ENCODE assay signal across 28 cellular contexts in the genomic region with DNA sequence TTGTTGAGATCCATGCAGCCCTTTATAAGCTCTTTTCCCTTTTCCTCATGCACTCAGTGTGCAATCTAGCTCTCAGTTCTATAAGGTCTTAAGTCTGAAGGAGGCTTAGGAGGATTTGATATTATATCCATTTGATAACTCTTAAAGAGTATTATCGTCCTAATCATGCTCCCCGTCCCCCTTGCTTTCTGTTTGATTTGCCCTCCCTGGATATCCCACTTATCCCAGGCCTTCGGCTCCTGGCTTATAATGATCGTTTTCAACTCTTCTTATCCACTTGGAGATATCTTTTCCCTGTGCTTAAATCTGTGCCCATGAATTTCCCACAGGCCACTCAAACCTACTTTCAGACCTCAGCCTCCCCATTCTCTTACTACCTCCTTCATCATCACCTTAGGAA.
"Had no signal": no experiment of that assay in that cellular context is flagged by ENCODE, and none has a peak within 500 bp of the region (broad histone marks: within the 10 kb centered on the region; RNA-seq: fewer than 3 reads in every experiment).

No MANE protein-coding gene starts in this region.

- ATAC-seq: activated T-cell treated with anti-CD3 and anti-CD28 coated beads, Interleukin-2, amount 50 U/mL, for 72 hours; esophagus mucosa had no signal

- H3K27me3 ChIP-seq: brain microvascular endothelial cell, dorsolateral prefrontal cortex had no signal

- H3K27ac Mint-ChIP-seq: activated CD4-positive, alpha-beta memory T cell treated with anti-CD3 and anti-CD28 coated beads, Interleukin-2, amount 10 ng/mL, durations not matched to agents 7 days and 5 days; activated CD4-positive, alpha-beta T cell treated with anti-CD3 and anti-CD28 coated beads, Interleukin-2, amount 10 ng/mL, durations not matched to agents 7 days and 5 days; activated naive CD8-positive, alpha-beta T cell; activated T-cell treated with anti-CD3 and anti-CD28 coated beads, Interleukin-2, amount 50 U/mL, for 24 hours; activated T-cell treated with anti-CD3 and anti-CD28 coated beads, Interleukin-2, amount 50 U/mL, for 72 hours; dendritic cell treated with granulocyte-macrophage colony-stimulating factor and Interleukin-4, amounts not matched to agents 40 ng/mL and 50 ng/mL, for 4 days; endodermal cell had no signal

- H3K36me3 Mint-ChIP-seq: activated naive CD8-positive, alpha-beta T cell had no signal

- H3K4me3 Mint-ChIP-seq: activated CD4-positive, alpha-beta memory T cell treated with anti-CD3 and anti-CD28 coated beads, Interleukin-2, amount 10 ng/mL, durations not matched to agents 7 days and 5 days; activated CD4-positive, alpha-beta T cell treated with anti-CD3 and anti-CD28 coated beads, Interleukin-2, amount 10 ng/mL, durations not matched to agents 7 days and 5 days; activated naive CD8-positive, alpha-beta T cell; activated T-cell treated with anti-CD3 and anti-CD28 coated beads, Interleukin-2, amount 50 U/mL, for 24 hours; activated T-cell treated with anti-CD3 and anti-CD28 coated beads, Interleukin-2, amount 50 U/mL, for 72 hours; central memory CD8-positive, alpha-beta T cell; dendritic cell treated with granulocyte-macrophage colony-stimulating factor and Interleukin-4, amounts not matched to agents 40 ng/mL and 50 ng/mL, for 4 days; endodermal cell had no signal

- H3K4me1 Mint-ChIP-seq: activated CD4-positive, alpha-beta memory T cell treated with anti-CD3 and anti-CD28 coated beads, Interleukin-2, amount 10 ng/mL, durations not matched to agents 7 days and 5 days; activated CD4-positive, alpha-beta T cell treated with anti-CD3 and anti-CD28 coated beads, Interleukin-2, amount 10 ng/mL, durations not matched to agents 7 days and 5 days; central memory CD8-positive, alpha-beta T cell had no signal

- H3K9me3 Mint-ChIP-seq: activated CD4-positive, alpha-beta T cell treated with anti-CD3 and anti-CD28 coated beads, Interleukin-2, amount 10 ng/mL, durations not matched to agents 7 days and 5 days; endodermal cell had no signal

- H3K4me3 ChIP-seq: coronary artery, dorsolateral prefrontal cortex had no signal

- H3K27ac ChIP-seq: brain microvascular endothelial cell, coronary artery, dorsolateral prefrontal cortex had no signal

- H3K36me3 ChIP-seq: brain microvascular endothelial cell had no signal

- DNase-seq: activated CD4-positive, alpha-beta memory T cell treated with anti-CD3 and anti-CD28 coated beads, Interleukin-2, amount 10 ng/mL, durations not matched to agents 7 days and 5 days; activated CD4-positive, alpha-beta T cell treated with anti-CD3 and anti-CD28 coated beads for 1 hour; activated CD4-positive, alpha-beta T cell treated with anti-CD3 and anti-CD28 coated beads for 4 hours; activated CD4-positive, alpha-beta T cell treated with anti-CD3 and anti-CD28 coated beads, Interleukin-2, amount 10 ng/mL, durations not matched to agents 7 days and 5 days; activated CD4-positive, alpha-beta T cell treated with anti-CD3 and anti-CD28 coated beads, Interleukin-2, amount 50 U/mL, for 4 hours; activated CD8-positive, alpha-beta memory T cell treated with anti-CD3 and anti-CD28 coated beads, Interleukin-2, amount 50 U/mL, for 48 hours; activated effector memory CD4-positive, alpha-beta T cell treated with Interleukin-2 at 50 U/mL for 16 hours; activated gamma-delta T cell treated with Interleukin-2 at 50 U/mL for 16 hours; activated naive CD4-positive, alpha-beta T cell treated with anti-CD3 and anti-CD28 coated beads, Interleukin-2, amount 50 U/mL, for 16 hours; activated naive CD4-positive, alpha-beta T cell treated with Interleukin-2 at 50 U/mL for 16 hours; activated T-cell treated with anti-CD3 and anti-CD28 coated beads for 4 hours; activated T-cell treated with anti-CD3 and anti-CD28 coated beads, Interleukin-2, amount 50 U/mL, for 24 hours; activated T-cell treated with anti-CD3 and anti-CD28 coated beads, Interleukin-2, amount 50 U/mL, for 72 hours; amniotic stem cell; anterior cingulate cortex; brain microvascular endothelial cell; dorsolateral prefrontal cortex; effector memory CD4-positive, alpha-beta T cell; endodermal cell; foreskin fibroblast; head of caudate nucleus; hippocampal formation; T-helper 9 cell had no signal

- H3K27me3 Mint-ChIP-seq: activated CD4-positive, alpha-beta memory T cell treated with anti-CD3 and anti-CD28 coated beads, Interleukin-2, amount 10 ng/mL, durations not matched to agents 7 days and 5 days; activated CD4-positive, alpha-beta T cell treated with anti-CD3 and anti-CD28 coated beads, Interleukin-2, amount 10 ng/mL, durations not matched to agents 7 days and 5 days; activated naive CD8-positive, alpha-beta T cell; activated T-cell treated with anti-CD3 and anti-CD28 coated beads, Interleukin-2, amount 50 U/mL, for 24 hours; central memory CD8-positive, alpha-beta T cell; dendritic cell treated with granulocyte-macrophage colony-stimulating factor and Interleukin-4, amounts not matched to agents 40 ng/mL and 50 ng/mL, for 4 days had no signal
